ENCODE assay signal across 29 cellular contexts in the genomic region with DNA sequence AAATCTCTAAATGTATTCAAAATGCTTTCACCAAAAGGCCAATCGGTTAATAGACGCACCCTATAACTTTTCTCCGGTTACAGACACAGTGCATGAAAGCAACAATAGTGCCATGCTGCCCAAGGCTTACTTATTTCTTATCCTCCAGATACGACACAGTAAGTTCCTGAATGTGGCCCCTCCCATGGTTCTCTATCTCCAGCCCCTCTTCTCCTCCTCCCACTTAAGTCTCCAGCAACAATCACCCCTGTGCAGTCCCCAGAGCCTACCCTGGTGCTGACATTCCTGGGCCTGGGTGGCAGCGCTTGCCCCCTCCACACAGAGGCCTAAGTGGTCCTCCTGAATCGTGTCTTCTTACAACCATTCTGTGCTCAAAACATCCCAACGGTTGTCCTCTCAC.
"Had no signal": no experiment of that assay in that cellular context is flagged by ENCODE, and none has a peak within 500 bp of the region (broad histone marks: within the 10 kb centered on the region; RNA-seq: fewer than 3 reads in every experiment).

No MANE protein-coding gene starts in this region.

- H3K9me3 ChIP-seq: esophagus muscularis mucosa, mucosa of descending colon, psoas muscle, sigmoid colon, thoracic aorta, upper lobe of left lung, vagina had no signal

- H3K27me3 Mint-ChIP-seq: activated naive CD4-positive, alpha-beta T cell treated with anti-CD3 and anti-CD28 coated beads, Interleukin-2, amount 10 ng/mL, durations not matched to agents 7 days and 5 days; activated naive CD8-positive, alpha-beta T cell treated with anti-CD3 and anti-CD28 coated beads, Interleukin-2, amount 50 U/mL, for 24 hours; central memory CD8-positive, alpha-beta T cell; dendritic cell treated with granulocyte-macrophage colony-stimulating factor and Interleukin-4, amounts not matched to agents 40 ng/mL and 50 ng/mL, for 4 days; stimulated activated naive CD8-positive, alpha-beta T cell treated with anti-CD3 and anti-CD28 coated beads, Interleukin-15, Interleukin-2, amounts not matched to agents 100 ng/mL and 50 ng/mL, for 24 hours had no signal

- H3K4me2 ChIP-seq: neural progenitor cell had no signal

- H3K27me3 ChIP-seq: esophagus muscularis mucosa, neural progenitor cell, sigmoid colon, upper lobe of left lung, vagina had no signal

- H3K4me3 ChIP-seq: esophagus muscularis mucosa, lung, mucosa of descending colon, neural progenitor cell, psoas muscle, sigmoid colon, thoracic aorta, upper lobe of left lung, vagina had no signal

- H2AFZ ChIP-seq: neural progenitor cell, parathyroid adenoma had no signal

- H3K36me3 Mint-ChIP-seq: neural progenitor cell; stimulated activated effector memory CD8-positive, alpha-beta T cell treated with anti-CD3 and anti-CD28 coated beads, Interleukin-12 subunit alpha, Interleukin-12 subunit beta, amount 100 ng/mL, for 72 hours; WTC11 had no signal

- H3K9ac ChIP-seq: neural progenitor cell, parathyroid adenoma had no signal

- H3K9me3 Mint-ChIP-seq: activated naive CD4-positive, alpha-beta T cell treated with anti-CD3 and anti-CD28 coated beads, Interleukin-2, amount 10 ng/mL, durations not matched to agents 7 days and 5 days; activated naive CD8-positive, alpha-beta T cell treated with anti-CD3 and anti-CD28 coated beads, Interleukin-2, amount 50 U/mL, for 24 hours; central memory CD8-positive, alpha-beta T cell; dendritic cell treated with granulocyte-macrophage colony-stimulating factor and Interleukin-4, amounts not matched to agents 40 ng/mL and 50 ng/mL, for 4 days; stimulated activated effector memory CD8-positive, alpha-beta T cell treated with anti-CD3 and anti-CD28 coated beads, Interleukin-12 subunit alpha, Interleukin-12 subunit beta, amount 100 ng/mL, for 72 hours; stimulated activated naive CD8-positive, alpha-beta T cell treated with anti-CD3 and anti-CD28 coated beads, Interleukin-15, Interleukin-2, amounts not matched to agents 100 ng/mL and 50 ng/mL, for 24 hours; WTC11 had no signal

- H3K36me3 ChIP-seq: esophagus muscularis mucosa, neural progenitor cell, sigmoid colon, thoracic aorta, upper lobe of left lung, vagina had no signal

- DNase-seq: activated CD4-positive, alpha-beta T cell treated with anti-CD3 and anti-CD28 coated beads for 1 hour; activated CD4-positive, alpha-beta T cell treated with anti-CD3 and anti-CD28 coated beads, Interleukin-2, amount 50 U/mL, for 4 hours; activated CD8-positive, alpha-beta memory T cell treated with anti-CD3 and anti-CD28 coated beads for 24 hours; activated effector memory CD4-positive, alpha-beta T cell treated with anti-CD3 and anti-CD28 coated beads, Interleukin-2, amount 50 U/mL, for 16 hours; activated naive CD4-positive, alpha-beta T cell treated with anti-CD3 and anti-CD28 coated beads, Interleukin-2, amount 10 ng/mL, durations not matched to agents 7 days and 5 days; activated naive CD8-positive, alpha-beta T cell treated with anti-CD3 and anti-CD28 coated beads, Interleukin-2, amount 50 U/mL, for 24 hours; endodermal cell; foreskin melanocyte; kidney glomerular epithelial cell; mucosa of descending colon; occipital lobe; psoas muscle; sigmoid colon; small intestine; stimulated activated CD4-positive, alpha-beta T cell treated with anti-CD3 and anti-CD28 coated beads, Interleukin-4, amount 100 ng/mL, for 24 hours; T-helper 2 cell; upper lobe of left lung had no signal

- H3K27ac Mint-ChIP-seq: activated naive CD4-positive, alpha-beta T cell treated with anti-CD3 and anti-CD28 coated beads, Interleukin-2, amount 10 ng/mL, durations not matched to agents 7 days and 5 days; activated naive CD8-positive, alpha-beta T cell treated with anti-CD3 and anti-CD28 coated beads, Interleukin-2, amount 50 U/mL, for 24 hours; dendritic cell treated with granulocyte-macrophage colony-stimulating factor and Interleukin-4, amounts not matched to agents 40 ng/mL and 50 ng/mL, for 4 days; endodermal cell; neural progenitor cell; stimulated activated effector memory CD8-positive, alpha-beta T cell treated with anti-CD3 and anti-CD28 coated beads, Interleukin-12 subunit alpha, Interleukin-12 subunit beta, amount 100 ng/mL, for 72 hours; stimulated activated naive CD8-positive, alpha-beta T cell treated with anti-CD3 and anti-CD28 coated beads, Interleukin-15, Interleukin-2, amounts not matched to agents 100 ng/mL and 50 ng/mL, for 24 hours; WTC11 had no signal

- H3K4me3 Mint-ChIP-seq: activated naive CD4-positive, alpha-beta T cell treated with anti-CD3 and anti-CD28 coated beads, Interleukin-2, amount 10 ng/mL, durations not matched to agents 7 days and 5 days; activated naive CD8-positive, alpha-beta T cell treated with anti-CD3 and anti-CD28 coated beads, Interleukin-2, amount 50 U/mL, for 24 hours; central memory CD8-positive, alpha-beta T cell; dendritic cell treated with granulocyte-macrophage colony-stimulating factor and Interleukin-4, amounts not matched to agents 40 ng/mL and 50 ng/mL, for 4 days; endodermal cell; neural progenitor cell; stimulated activated effector memory CD8-positive, alpha-beta T cell treated with anti-CD3 and anti-CD28 coated beads, Interleukin-12 subunit alpha, Interleukin-12 subunit beta, amount 100 ng/mL, for 72 hours; stimulated activated naive CD8-positive, alpha-beta T cell treated with anti-CD3 and anti-CD28 coated beads, Interleukin-15, Interleukin-2, amounts not matched to agents 100 ng/mL and 50 ng/mL, for 24 hours; WTC11 had no signal

- ATAC-seq: activated naive CD8-positive, alpha-beta T cell treated with anti-CD3 and anti-CD28 coated beads, Interleukin-2, amount 50 U/mL, for 24 hours; left lobe of liver; mucosa of descending colon; psoas muscle; stimulated activated effector memory CD8-positive, alpha-beta T cell treated with anti-CD3 and anti-CD28 coated beads, Interleukin-12 subunit alpha, Interleukin-12 subunit beta, amount 100 ng/mL, for 72 hours; WTC11 had no signal

- H3K27ac ChIP-seq: esophagus muscularis mucosa, neural progenitor cell, parathyroid adenoma, psoas muscle, sigmoid colon, thoracic aorta, upper lobe of left lung, vagina had no signal
